In the genomic region with DNA sequence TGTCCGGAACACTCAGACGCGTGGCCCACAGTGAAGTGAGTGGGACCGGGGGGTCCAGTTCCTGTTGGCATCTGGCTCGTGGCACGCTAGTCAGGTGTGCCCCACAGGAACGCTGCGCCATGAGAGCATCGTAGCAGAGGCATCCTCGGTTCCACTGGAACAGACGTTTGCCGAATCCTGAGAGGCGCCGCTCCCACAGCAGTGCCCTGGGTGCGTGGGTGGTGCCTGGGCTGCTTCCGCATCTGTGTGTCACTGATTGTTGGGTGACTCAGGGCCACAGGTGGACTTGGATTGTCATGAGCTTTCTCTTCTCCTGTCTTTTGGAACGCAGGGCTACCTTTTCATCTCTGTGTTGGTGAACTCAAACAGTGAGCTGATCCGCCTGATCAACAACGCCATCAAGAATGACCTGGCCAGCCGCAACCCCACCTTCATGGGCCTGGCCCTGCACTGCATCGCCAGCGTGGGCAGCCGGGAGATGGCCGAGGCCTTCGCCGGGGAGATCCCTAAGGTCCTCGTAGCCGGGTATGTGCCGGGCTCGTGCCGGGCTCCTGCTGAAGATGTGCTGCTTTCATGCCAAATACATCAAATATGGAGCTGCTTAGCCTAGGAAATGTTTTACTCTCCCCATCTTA, we compare ENCODE assay signal across 21 cellular contexts.
"Had no signal": no experiment of that assay in that cellular context is flagged by ENCODE, and none has a peak within 500 bp of the region (broad histone marks: within the 10 kb centered on the region; RNA-seq: fewer than 3 reads in every experiment).

No MANE protein-coding gene starts in this region.

- DNase-seq: activated CD4-positive, CD25-positive, alpha-beta regulatory T cell treated with anti-CD3 and anti-CD28 coated beads, Interleukin-2, amount 50 U/mL, for 72 hours; activated gamma-delta T cell; activated T-cell treated with anti-CD3 and anti-CD28 coated beads, Interleukin-2, amount 50 U/mL, for 48 hours; amniotic stem cell; colonic mucosa; hippocampal formation; kidney; mammary epithelial cell; naive thymus-derived CD8-positive, alpha-beta T cell; stimulated activated CD4-positive, alpha-beta T cell treated with anti-CD3 and anti-CD28 coated beads, Interleukin-4, amount 100 ng/mL, for 4 hours; stimulated activated CD8-positive, alpha-beta memory T cell treated with anti-CD3 and anti-CD28 coated beads, Interleukin-4, amount 100 ng/mL, for 48 hours; stimulated activated naive CD8-positive, alpha-beta T cell treated with anti-CD3 and anti-CD28 coated beads, Interleukin-15, Interleukin-2, amounts not matched to agents 100 U/mL and 50 U/mL, for 24 hours; T-cell; T1000 had no signal

- ATAC-seq: activated naive CD4-positive, alpha-beta T cell treated with anti-CD3 and anti-CD28 coated beads, Interleukin-2, amount 50 U/mL, for 72 hours; left lung; naive thymus-derived CD8-positive, alpha-beta T cell; right cardiac atrium; stimulated activated naive CD8-positive, alpha-beta T cell treated with anti-CD3 and anti-CD28 coated beads, Interleukin-15, Interleukin-2, amounts not matched to agents 100 U/mL and 50 U/mL, for 24 hours; T-cell had no signal

- H3K27ac ChIP-seq: colonic mucosa, esophagus muscularis mucosa, left lung, skin epidermis had no signal

- H3K4me3 Mint-ChIP-seq: type B pancreatic cell had no signal

- H3K27ac Mint-ChIP-seq: progenitor cell of endocrine pancreas, type B pancreatic cell had no signal

- H3K27me3 ChIP-seq: colonic mucosa, esophagus muscularis mucosa, left lung had no signal

- H3K9me3 ChIP-seq: colonic mucosa, esophagus muscularis mucosa, left lung had no signal

- H3K9me3 Mint-ChIP-seq: activated naive CD4-positive, alpha-beta T cell treated with anti-CD3 and anti-CD28 coated beads, Interleukin-2, amount 50 U/mL, for 72 hours; naive thymus-derived CD8-positive, alpha-beta T cell; T-cell; type B pancreatic cell had no signal

- H3K4me1 ChIP-seq: colonic mucosa had no signal

- H3K27me3 Mint-ChIP-seq: naive thymus-derived CD8-positive, alpha-beta T cell; progenitor cell of endocrine pancreas; T-cell; type B pancreatic cell had no signal

- H3K4me3 ChIP-seq: colonic mucosa, esophagus muscularis mucosa, left lung, skin epidermis had no signal

- FAIRE-seq: kidney had no signal
